In the genomic region with DNA sequence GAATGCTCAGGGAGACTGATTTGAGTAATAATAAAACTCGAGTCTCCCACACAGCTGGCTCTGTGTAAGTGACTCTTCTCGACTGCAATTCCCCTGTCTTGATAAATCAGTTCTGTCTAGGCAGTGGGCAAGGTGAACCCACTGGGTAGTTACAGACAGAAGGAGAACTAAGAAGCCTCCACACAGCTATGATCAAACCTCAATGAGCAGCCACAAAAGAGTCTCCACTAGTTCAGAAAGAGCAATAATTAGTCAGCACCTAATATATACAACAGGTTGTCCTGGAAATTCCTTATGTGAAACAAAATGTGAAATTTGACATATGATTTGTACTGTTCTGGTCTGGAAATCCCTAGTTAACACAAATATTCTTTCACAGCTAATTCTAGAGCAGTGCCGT, we compare ENCODE assay signal across 2 cellular contexts.
TF ChIP-seq lines count a peak whose summit lies in the region.

No MANE protein-coding gene starts in this region.

TF ChIP-seq in GM23338, 12 proteins besides CTCF, POLR2A, EP300 and RAD21:
- TF ChIP-seq NANOG (IDR thresholded peaks at IDR 0.05; ENCODE audit: borderline replicate concordance) (no peak), EZH2 (IDR thresholded peaks at IDR 0.05; ENCODE audit: low read depth, unreplicated experiment) (no peak), CREB1 (CRISPR knock-in tag; IDR thresholded peaks at IDR 0.05; ENCODE audit: low read depth) (no peak), EZH2phosphoT487 (IDR thresholded peaks at IDR 0.05; ENCODE audit: unreplicated experiment) (no peak), STAT1 (IDR thresholded peaks at IDR 0.05; ENCODE audit: unreplicated experiment) (no peak), ZNF331 (CRISPR knock-in tag; IDR thresholded peaks at IDR 0.05; ENCODE audit: low read depth) (no peak), JUNB (IDR thresholded peaks at IDR 0.05; ENCODE audit: unreplicated experiment) (no peak)
- TF ChIP-seq, protein P1, sequence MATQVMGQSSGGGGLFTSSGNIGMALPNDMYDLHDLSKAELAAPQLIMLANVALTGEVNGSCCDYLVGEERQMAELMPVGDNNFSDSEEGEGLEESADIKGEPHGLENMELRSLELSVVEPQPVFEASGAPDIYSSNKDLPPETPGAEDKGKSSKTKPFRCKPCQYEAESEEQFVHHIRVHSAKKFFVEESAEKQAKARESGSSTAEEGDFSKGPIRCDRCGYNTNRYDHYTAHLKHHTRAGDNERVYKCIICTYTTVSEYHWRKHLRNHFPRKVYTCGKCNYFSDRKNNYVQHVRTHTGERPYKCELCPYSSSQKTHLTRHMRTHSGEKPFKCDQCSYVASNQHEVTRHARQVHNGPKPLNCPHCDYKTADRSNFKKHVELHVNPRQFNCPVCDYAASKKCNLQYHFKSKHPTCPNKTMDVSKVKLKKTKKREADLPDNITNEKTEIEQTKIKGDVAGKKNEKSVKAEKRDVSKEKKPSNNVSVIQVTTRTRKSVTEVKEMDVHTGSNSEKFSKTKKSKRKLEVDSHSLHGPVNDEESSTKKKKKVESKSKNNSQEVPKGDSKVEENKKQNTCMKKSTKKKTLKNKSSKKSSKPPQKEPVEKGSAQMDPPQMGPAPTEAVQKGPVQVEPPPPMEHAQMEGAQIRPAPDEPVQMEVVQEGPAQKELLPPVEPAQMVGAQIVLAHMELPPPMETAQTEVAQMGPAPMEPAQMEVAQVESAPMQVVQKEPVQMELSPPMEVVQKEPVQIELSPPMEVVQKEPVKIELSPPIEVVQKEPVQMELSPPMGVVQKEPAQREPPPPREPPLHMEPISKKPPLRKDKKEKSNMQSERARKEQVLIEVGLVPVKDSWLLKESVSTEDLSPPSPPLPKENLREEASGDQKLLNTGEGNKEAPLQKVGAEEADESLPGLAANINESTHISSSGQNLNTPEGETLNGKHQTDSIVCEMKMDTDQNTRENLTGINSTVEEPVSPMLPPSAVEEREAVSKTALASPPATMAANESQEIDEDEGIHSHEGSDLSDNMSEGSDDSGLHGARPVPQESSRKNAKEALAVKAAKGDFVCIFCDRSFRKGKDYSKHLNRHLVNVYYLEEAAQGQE (IDR thresholded peaks at IDR 0.05; ENCODE audit: unreplicated experiment) = no peak
- TF ChIP-seq, protein P2, sequence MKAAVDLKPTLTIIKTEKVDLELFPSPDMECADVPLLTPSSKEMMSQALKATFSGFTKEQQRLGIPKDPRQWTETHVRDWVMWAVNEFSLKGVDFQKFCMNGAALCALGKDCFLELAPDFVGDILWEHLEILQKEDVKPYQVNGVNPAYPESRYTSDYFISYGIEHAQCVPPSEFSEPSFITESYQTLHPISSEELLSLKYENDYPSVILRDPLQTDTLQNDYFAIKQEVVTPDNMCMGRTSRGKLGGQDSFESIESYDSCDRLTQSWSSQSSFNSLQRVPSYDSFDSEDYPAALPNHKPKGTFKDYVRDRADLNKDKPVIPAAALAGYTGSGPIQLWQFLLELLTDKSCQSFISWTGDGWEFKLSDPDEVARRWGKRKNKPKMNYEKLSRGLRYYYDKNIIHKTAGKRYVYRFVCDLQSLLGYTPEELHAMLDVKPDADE (IDR thresholded peaks at IDR 0.05) = no peak
- TF ChIP-seq, protein P3, sequence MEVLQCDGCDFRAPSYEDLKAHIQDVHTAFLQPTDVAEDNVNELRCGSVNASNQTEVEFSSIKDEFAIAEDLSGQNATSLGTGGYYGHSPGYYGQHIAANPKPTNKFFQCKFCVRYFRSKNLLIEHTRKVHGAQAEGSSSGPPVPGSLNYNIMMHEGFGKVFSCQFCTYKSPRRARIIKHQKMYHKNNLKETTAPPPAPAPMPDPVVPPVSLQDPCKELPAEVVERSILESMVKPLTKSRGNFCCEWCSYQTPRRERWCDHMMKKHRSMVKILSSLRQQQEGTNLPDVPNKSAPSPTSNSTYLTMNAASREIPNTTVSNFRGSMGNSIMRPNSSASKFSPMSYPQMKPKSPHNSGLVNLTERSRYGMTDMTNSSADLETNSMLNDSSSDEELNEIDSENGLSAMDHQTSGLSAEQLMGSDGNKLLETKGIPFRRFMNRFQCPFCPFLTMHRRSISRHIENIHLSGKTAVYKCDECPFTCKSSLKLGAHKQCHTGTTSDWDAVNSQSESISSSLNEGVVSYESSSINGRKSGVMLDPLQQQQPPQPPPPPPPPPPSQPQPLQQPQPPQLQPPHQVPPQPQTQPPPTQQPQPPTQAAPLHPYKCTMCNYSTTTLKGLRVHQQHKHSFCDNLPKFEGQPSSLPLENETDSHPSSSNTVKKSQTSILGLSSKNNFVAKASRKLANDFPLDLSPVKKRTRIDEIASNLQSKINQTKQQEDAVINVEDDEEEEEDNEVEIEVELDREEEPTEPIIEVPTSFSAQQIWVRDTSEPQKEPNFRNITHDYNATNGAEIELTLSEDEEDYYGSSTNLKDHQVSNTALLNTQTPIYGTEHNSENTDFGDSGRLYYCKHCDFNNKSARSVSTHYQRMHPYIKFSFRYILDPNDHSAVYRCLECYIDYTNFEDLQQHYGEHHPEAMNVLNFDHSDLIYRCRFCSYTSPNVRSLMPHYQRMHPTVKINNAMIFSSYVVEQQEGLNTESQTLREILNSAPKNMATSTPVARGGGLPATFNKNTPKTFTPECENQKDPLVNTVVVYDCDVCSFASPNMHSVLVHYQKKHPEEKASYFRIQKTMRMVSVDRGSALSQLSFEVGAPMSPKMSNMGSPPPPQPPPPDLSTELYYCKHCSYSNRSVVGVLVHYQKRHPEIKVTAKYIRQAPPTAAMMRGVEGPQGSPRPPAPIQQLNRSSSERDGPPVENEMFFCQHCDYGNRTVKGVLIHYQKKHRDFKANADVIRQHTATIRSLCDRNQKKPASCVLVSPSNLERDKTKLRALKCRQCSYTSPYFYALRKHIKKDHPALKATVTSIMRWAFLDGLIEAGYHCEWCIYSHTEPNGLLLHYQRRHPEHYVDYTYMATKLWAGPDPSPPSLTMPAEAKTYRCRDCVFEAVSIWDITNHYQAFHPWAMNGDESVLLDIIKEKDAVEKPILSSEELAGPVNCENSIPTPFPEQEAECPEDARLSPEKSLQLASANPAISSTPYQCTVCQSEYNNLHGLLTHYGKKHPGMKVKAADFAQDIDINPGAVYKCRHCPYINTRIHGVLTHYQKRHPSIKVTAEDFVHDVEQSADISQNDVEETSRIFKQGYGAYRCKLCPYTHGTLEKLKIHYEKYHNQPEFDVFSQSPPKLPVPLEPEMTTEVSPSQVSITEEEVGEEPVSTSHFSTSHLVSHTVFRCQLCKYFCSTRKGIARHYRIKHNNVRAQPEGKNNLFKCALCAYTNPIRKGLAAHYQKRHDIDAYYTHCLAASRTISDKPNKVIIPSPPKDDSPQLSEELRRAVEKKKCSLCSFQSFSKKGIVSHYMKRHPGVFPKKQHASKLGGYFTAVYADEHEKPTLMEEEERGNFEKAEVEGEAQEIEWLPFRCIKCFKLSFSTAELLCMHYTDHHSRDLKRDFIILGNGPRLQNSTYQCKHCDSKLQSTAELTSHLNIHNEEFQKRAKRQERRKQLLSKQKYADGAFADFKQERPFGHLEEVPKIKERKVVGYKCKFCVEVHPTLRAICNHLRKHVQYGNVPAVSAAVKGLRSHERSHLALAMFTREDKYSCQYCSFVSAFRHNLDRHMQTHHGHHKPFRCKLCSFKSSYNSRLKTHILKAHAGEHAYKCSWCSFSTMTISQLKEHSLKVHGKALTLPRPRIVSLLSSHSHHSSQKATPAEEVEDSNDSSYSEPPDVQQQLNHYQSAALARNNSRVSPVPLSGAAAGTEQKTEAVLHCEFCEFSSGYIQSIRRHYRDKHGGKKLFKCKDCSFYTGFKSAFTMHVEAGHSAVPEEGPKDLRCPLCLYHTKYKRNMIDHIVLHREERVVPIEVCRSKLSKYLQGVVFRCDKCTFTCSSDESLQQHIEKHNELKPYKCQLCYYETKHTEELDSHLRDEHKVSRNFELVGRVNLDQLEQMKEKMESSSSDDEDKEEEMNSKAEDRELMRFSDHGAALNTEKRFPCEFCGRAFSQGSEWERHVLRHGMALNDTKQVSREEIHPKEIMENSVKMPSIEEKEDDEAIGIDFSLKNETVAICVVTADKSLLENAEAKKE (CRISPR knock-in tag; IDR thresholded peaks at IDR 0.05) = no peak
TF ChIP-seq in GM23338: peak in this region for 0.

TF ChIP-seq in H1, 55 proteins besides CTCF, POLR2A, EP300 and RAD21:
- TF ChIP-seq NRF1 (IDR thresholded peaks at IDR 0.05; ENCODE audit: low read depth, low read length) (no peak), RFX5 (IDR thresholded peaks at IDR 0.05; ENCODE audit: borderline replicate concordance, low read depth, low read length) (no peak), SP2 (IDR thresholded peaks at IDR 0.05; ENCODE audit: low read length) (no peak), GTF2F1 (IDR thresholded peaks at IDR 0.05; ENCODE audit: borderline replicate concordance, low read depth, low read length) (no peak), RBBP5 (IDR thresholded peaks at IDR 0.05; ENCODE audit: borderline replicate concordance, low read depth, low read length) (no peak), PHF8 (conservative IDR thresholded peaks at IDR 0.05; ENCODE audit: low read depth, low read length) (no peak), TBP (IDR thresholded peaks at IDR 0.05; ENCODE audit: low read depth, low read length) (no peak), HDAC6 (IDR thresholded peaks at IDR 0.05; ENCODE audit: low read depth, low read length) (no peak), POLR2AphosphoS5 (IDR thresholded peaks at IDR 0.05; ENCODE audit: low read depth, low read length) (no peak), KDM4A (IDR thresholded peaks at IDR 0.05; ENCODE audit: low read depth, low read length, severe bottlenecking) (no peak), SIX5 (IDR thresholded peaks at IDR 0.05; ENCODE audit: low read depth, low read length) (no peak), EGR1 (IDR thresholded peaks at IDR 0.05; ENCODE audit: borderline replicate concordance, low read depth, low read length) (no peak), KDM1A (IDR thresholded peaks at IDR 0.05; ENCODE audit: borderline replicate concordance, low read length) (no peak), MAFK (IDR thresholded peaks at IDR 0.05; ENCODE audit: low read depth, low read length) (no peak), TAF7 (optimal IDR thresholded peaks at IDR 0.05; ENCODE audit: borderline replicate concordance, low read depth, low read length) (no peak), TAF1 (IDR thresholded peaks at IDR 0.05; ENCODE audit: low read depth, low read length) (no peak), RNF2 (IDR thresholded peaks at IDR 0.05; ENCODE audit: borderline replicate concordance, low read depth, low read length, missing control alignments, poor library complexity, severe bottlenecking) (no peak), EZH2 (IDR thresholded peaks at IDR 0.05; ENCODE audit: low read depth, low read length, severe bottlenecking) (no peak)
- TF ChIP-seq, protein P4, sequence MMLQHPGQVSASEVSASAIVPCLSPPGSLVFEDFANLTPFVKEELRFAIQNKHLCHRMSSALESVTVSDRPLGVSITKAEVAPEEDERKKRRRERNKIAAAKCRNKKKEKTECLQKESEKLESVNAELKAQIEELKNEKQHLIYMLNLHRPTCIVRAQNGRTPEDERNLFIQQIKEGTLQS (IDR thresholded peaks at IDR 0.05; ENCODE audit: insufficient read depth, low read depth, low read length) = no peak
TF ChIP-seq in H1: peak in this region for 0.
